Comparison of ENCODE assay signal across 8 cellular contexts in the genomic region with DNA sequence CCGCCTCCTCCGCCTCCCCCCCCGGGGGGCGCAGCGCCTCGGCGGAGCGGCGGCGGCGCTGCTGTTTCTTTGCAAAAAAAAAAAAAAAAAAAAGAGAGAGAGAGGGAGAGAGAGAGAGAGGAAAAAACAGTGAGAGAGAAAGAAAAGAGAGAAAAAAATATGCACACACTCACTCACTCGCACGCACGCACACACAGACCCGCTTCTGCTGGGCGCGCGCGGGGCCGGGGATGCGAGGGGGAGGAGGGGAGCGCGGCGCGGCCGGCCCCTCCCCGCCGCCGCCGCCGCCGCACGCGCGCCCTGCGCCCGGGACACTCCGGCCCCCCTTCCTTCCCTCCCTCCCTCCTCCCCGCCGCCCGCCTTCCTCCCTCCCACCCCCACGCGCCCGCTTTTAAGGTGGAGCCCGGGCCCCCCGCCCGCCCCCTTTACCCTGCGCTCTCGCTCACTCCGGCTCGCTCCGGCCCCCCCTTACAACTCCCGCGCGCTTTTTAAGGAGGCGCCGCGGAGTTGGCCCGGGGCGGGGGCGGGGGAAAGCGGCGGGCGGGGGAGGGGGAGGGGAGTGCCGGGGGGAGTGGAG. TPM values are rescaled to one million over a fixed set of nuclear protein-coding genes. Genes with fewer than 3 reads are reported as not detected.
DNase-seq lines count a peak whose midpoint lies in the region; ATAC-seq and TF ChIP-seq lines count a peak whose summit lies in the region.

A gene (minus strand): TSS at position 243 of the 577 bp plus-strand sequence.

- no peaks in the 10 kb centered on the region for H3K36me3 Mint-ChIP-seq in natural killer cell
- H3K36me3 Mint-ChIP-seq in stimulated activated effector memory CD8-positive, alpha-beta T cell treated with anti-CD3 and anti-CD28 coated beads, Interleukin-12 subunit alpha, Interleukin-12 subunit beta, amount 100 ng/mL, for 72 hours, result peaks cover 39% of the 10 kb centered on the region

- H3K27me3 Mint-ChIP-seq in natural killer cell (ENCODE audit: low read depth in 2 of 2), result no peaks in the 10 kb centered on the region

- peak; percentile 60 to 81 (median 67) for ATAC-seq in natural killer cell
- ATAC-seq in stimulated activated effector memory CD8-positive, alpha-beta T cell treated with anti-CD3 and anti-CD28 coated beads, Interleukin-12 subunit alpha, Interleukin-12 subunit beta, amount 100 ng/mL, for 72 hours, result peak; percentile 71

- no peak for TF ChIP-seq CTCF in C4-2B (conservative IDR thresholded peaks at IDR 0.05)
- no peak for TF ChIP-seq CTCF in GM20000 (IDR thresholded peaks at IDR 0.05; ENCODE audit: extremely low read depth, missing control alignments)
- TF ChIP-seq CTCF in fibroblast of pulmonary artery (IDR thresholded peaks at IDR 0.05; ENCODE audit: low read length, missing control alignments), result no peak
- no peak for TF ChIP-seq CTCF in natural killer cell (IDR thresholded peaks at IDR 0.05)

- DNase-seq in GM20000 (ENCODE audit: low spot score), result peak; percentile 96
- DNase-seq in HUDEP-2 (lab: John Stamatoyannopoulos, UW; ENCODE audit: unreplicated experiment in 76 of 76), result peak in 68 of 76 experiments; percentile 50 to 96 (median 89)
- DNase-seq in RPMI7951 (ENCODE audit: low read depth), result peak; percentile 90
- peak; percentile 78 for DNase-seq in activated T-helper 9 cell treated with anti-CD3 and anti-CD28 coated beads, Interleukin-2, amount 50 U/mL, for 16 hours (ENCODE audit: low read depth)
- peak; percentile 92 for DNase-seq in fibroblast of pulmonary artery (ENCODE audit: low read depth)
- DNase-seq in natural killer cell, result peak; percentile 65
- DNase-seq in stimulated activated effector memory CD8-positive, alpha-beta T cell treated with anti-CD3 and anti-CD28 coated beads, Interleukin-12 subunit alpha, Interleukin-12 subunit beta, amount 100 ng/mL, for 72 hours (ENCODE audit: low spot score in 2 of 2), result peak in 1 of 2 donors; percentile 79

- no peaks in the 10 kb centered on the region for H3K9me3 Mint-ChIP-seq in natural killer cell
- peaks cover 3% of the 10 kb centered on the region for H3K9me3 Mint-ChIP-seq in stimulated activated effector memory CD8-positive, alpha-beta T cell treated with anti-CD3 and anti-CD28 coated beads, Interleukin-12 subunit alpha, Interleukin-12 subunit beta, amount 100 ng/mL, for 72 hours

- peak within 1 kb of the TSS; percentile 97 for H3K4me3 Mint-ChIP-seq in natural killer cell
- H3K4me3 Mint-ChIP-seq in stimulated activated effector memory CD8-positive, alpha-beta T cell treated with anti-CD3 and anti-CD28 coated beads, Interleukin-12 subunit alpha, Interleukin-12 subunit beta, amount 100 ng/mL, for 72 hours, result peak within 1 kb of the TSS; percentile 94

- H3K4me1 Mint-ChIP-seq in natural killer cell, result peaks cover 14 to 15% of the 10 kb centered on the region in 2 donors
- peaks cover 25% of the 10 kb centered on the region for H3K4me1 Mint-ChIP-seq in stimulated activated effector memory CD8-positive, alpha-beta T cell treated with anti-CD3 and anti-CD28 coated beads, Interleukin-12 subunit alpha, Interleukin-12 subunit beta, amount 100 ng/mL, for 72 hours

- peak within 1 kb of the TSS; percentile 93 for H3K27ac ChIP-seq in C4-2B

- intact Hi-C loops in natural killer cell (cut with micrococcal nuclease), result loop anchor here (1.0 to 5.0 kb wide), 3 partner anchors 9 to 47 kb away; a partner anchor contains a TSS

- H3K4me3 ChIP-seq in fibroblast of pulmonary artery (replicated peaks; ENCODE audit: low read depth, low read length), result peak within 1 kb of the TSS; percentile 75

- H3K27ac Mint-ChIP-seq in natural killer cell, result peak within 1 kb of the TSS; percentile 86 to 90
- peak within 1 kb of the TSS; percentile 96 for H3K27ac Mint-ChIP-seq in stimulated activated effector memory CD8-positive, alpha-beta T cell treated with anti-CD3 and anti-CD28 coated beads, Interleukin-12 subunit alpha, Interleukin-12 subunit beta, amount 100 ng/mL, for 72 hours

RNA-seq across cellular contexts. Expression of the gene that starts here (rescaled TPM):
- total RNA-seq in RPMI7951 (2014; rRNA removed; shearing (Covaris generic)), result 24.2 and 41.8 TPM in 2 replicates
- total RNA-seq in natural killer cell, result 10 to 100 TPM; 30.8 to 33.0 (median 30.9) TPM
